26 cellular contexts compared by ENCODE assay signal in genomic region chr11:116893437-116893836, GRCh38. TPM values are rescaled to one million over a fixed set of nuclear protein-coding genes. Genes with fewer than 3 reads are reported as not detected.
"Had no signal": no experiment of that assay in that cellular context is flagged by ENCODE, and none has a peak within 500 bp of the region (broad histone marks: within the 10 kb centered on the region; RNA-seq: fewer than 3 reads in every experiment).

No MANE protein-coding gene starts in this region.

- H3K27me3 ChIP-seq: brain microvascular endothelial cell, gastrocnemius medialis, ovary, SJCRH30, tibial artery had no signal

- FAIRE-seq: endothelial cell of umbilical vein had no signal

- H3K27ac ChIP-seq: brain microvascular endothelial cell, gastrocnemius medialis, ovary, prostate gland, SJCRH30, tibial artery, VCaP had no signal

- H3K4me3 ChIP-seq: gastrocnemius medialis, ovary, prostate gland, SJCRH30, tibial artery had no signal

- H3K9me3 Mint-ChIP-seq: activated CD4-positive, alpha-beta T cell treated with anti-CD3 and anti-CD28 coated beads, Interleukin-2, amount 10 ng/mL, durations not matched to agents 7 days and 5 days; activated CD8-positive, alpha-beta T cell treated with anti-CD3 and anti-CD28 coated beads for 36 hours; activated T-helper 17 cell treated with anti-CD3 and anti-CD28 coated beads, Interleukin-2, amount 50 U/mL, for 72 hours; mesothelial cell of epicardium; natural killer cell; T-cell; T-helper 2 cell treated with Interferon-gamma antibody and Interleukin-4, amounts not matched to agents 5 μg/mL and 100 μg/mL, for 36 hours had no signal

- H3K4me1 ChIP-seq: prostate gland, SJCRH30, tibial artery had no signal

- H3K27ac Mint-ChIP-seq: activated CD8-positive, alpha-beta T cell treated with anti-CD3 and anti-CD28 coated beads for 36 hours; activated naive CD8-positive, alpha-beta T cell; mesothelial cell of epicardium; T-helper 2 cell treated with Interferon-gamma antibody and Interleukin-4, amounts not matched to agents 5 μg/mL and 100 μg/mL, for 36 hours had no signal

- H3K9me3 ChIP-seq: gastrocnemius medialis, ovary, prostate gland, SJCRH30, tibial artery had no signal

- DNase-seq: activated CD4-positive, alpha-beta T cell treated with anti-CD3 and anti-CD28 coated beads, Interleukin-2, amount 10 ng/mL, durations not matched to agents 7 days and 5 days; activated CD8-positive, alpha-beta T cell treated with anti-CD3 and anti-CD28 coated beads for 36 hours; activated naive CD4-positive, alpha-beta T cell; activated T-cell treated with anti-CD3 and anti-CD28 coated beads, Interleukin-2, amount 50 U/mL, for 1 hour; anterior cingulate cortex; brain microvascular endothelial cell; effector CD4-positive, alpha-beta T cell; gastrocnemius medialis; left ventricle myocardium superior; mammary epithelial cell; natural killer cell; ovary; right cardiac atrium; SJCRH30; stimulated activated CD4-positive, alpha-beta T cell treated with anti-CD3 and anti-CD28 coated beads, Interleukin-1b, Interleukin-23, amount 100 ng/mL, for 48 hours; T-cell; tibial artery had no signal

- H3K36me3 ChIP-seq: ovary, prostate gland, SJCRH30 had no signal

- H3K4me3 Mint-ChIP-seq: activated CD4-positive, alpha-beta T cell treated with anti-CD3 and anti-CD28 coated beads, Interleukin-2, amount 10 ng/mL, durations not matched to agents 7 days and 5 days; activated CD8-positive, alpha-beta T cell treated with anti-CD3 and anti-CD28 coated beads for 36 hours; activated naive CD8-positive, alpha-beta T cell; activated T-helper 17 cell treated with anti-CD3 and anti-CD28 coated beads, Interleukin-2, amount 50 U/mL, for 72 hours; mesothelial cell of epicardium; natural killer cell; T-cell; T-helper 2 cell treated with Interferon-gamma antibody and Interleukin-4, amounts not matched to agents 5 μg/mL and 100 μg/mL, for 36 hours had no signal

- H3K27me3 Mint-ChIP-seq: activated CD4-positive, alpha-beta T cell treated with anti-CD3 and anti-CD28 coated beads, Interleukin-2, amount 10 ng/mL, durations not matched to agents 7 days and 5 days; activated CD8-positive, alpha-beta T cell treated with anti-CD3 and anti-CD28 coated beads for 36 hours; activated naive CD8-positive, alpha-beta T cell; activated T-helper 17 cell treated with anti-CD3 and anti-CD28 coated beads, Interleukin-2, amount 50 U/mL, for 72 hours; T-cell had no signal

RNA-seq across cellular contexts. Expression of gene APOA1, which starts 56.0 kb away (rescaled TPM):
- total RNA-seq: activated CD8-positive, alpha-beta T cell treated with anti-CD3 and anti-CD28 coated beads for 36 hours; endothelial cell of umbilical vein; mammary epithelial cell; SJCRH30; subcutaneous adipose tissue; ureter had no signal
- polyA plus RNA-seq: endothelial cell of umbilical vein had no signal
